Comparison of ENCODE assay signal across 1 cellular context in genomic region chr6:157304840-157305675, GRCh38.
TF ChIP-seq lines count a peak whose summit lies in the region.

No MANE protein-coding gene starts in this region.

TF ChIP-seq in HepG2, 621 proteins besides CTCF, POLR2A, EP300 and RAD21 (continued from another document):
- no peak for TF ChIP-seq ZSCAN20 (CRISPR knock-in tag; IDR thresholded peaks at IDR 0.05; ENCODE audit: borderline replicate concordance)
